In the genomic region with DNA sequence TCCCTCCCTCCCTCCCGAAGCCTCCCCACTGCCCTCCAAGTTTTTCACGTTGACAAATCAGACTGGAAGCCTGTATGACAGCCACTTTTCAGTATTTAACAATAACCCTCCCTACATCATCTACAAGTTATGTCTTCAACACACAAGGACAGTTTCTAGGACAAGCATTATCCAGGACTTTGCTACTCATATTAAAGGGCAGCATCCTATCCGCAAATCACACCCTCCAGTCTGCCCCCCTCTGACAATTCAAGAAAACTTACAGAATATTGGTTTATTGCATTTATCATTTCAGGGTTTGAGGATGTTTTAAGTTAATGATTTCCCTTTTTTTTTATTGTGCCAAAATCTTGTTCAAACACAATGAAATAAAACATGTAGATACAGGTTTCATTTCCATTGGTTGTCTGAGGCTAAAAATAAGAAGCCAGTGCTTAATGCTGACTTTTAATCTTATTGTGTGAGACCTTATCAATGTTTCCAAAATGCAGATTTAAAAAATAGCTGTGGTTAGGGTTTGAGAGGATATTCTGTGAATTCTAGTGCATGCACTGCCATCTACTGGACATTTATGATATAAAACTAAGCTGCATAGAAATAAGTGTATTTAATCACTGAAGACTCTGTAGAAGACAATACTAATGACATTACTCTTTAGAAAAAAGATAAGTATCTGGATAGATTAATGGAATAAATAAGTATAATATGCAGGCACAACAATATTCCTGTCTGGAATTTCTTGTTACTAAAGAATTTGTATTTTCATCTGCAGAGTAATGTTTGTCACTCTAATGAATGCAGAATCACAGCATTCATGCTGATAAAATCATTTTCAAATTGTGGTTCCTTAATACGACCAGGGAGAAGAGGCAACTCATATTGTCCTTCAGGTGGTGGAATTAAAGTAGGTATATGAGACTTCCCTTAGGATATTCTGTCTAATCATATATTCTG, we compare ENCODE assay signal across 8 cellular contexts.
DNase-seq lines count a peak whose midpoint lies in the region; ATAC-seq and TF ChIP-seq lines count a peak whose summit lies in the region.

No MANE protein-coding gene starts in this region.

- no peaks in the 10 kb centered on the region for H3K27me3 Mint-ChIP-seq in GM23338 (ENCODE audit: insufficient read depth, low read depth, poor library complexity)

- no peak overlapping the region for H2AFZ ChIP-seq in GM23338

- no peaks in the 10 kb centered on the region for H3K9me3 ChIP-seq in DOHH2 (ENCODE audit: control insufficient read depth, insufficient read depth, low read length)
- no peaks in the 10 kb centered on the region for H3K9me3 ChIP-seq in ascending aorta
- no peaks in the 10 kb centered on the region for H3K9me3 ChIP-seq in subcutaneous abdominal adipose tissue (ENCODE audit: control insufficient read depth in 5 of 5, low read length in 5 of 5)

- peaks cover 24% of the 10 kb centered on the region for H3K27me3 ChIP-seq in DOHH2 (ENCODE audit: control insufficient read depth, low read length)
- H3K27me3 ChIP-seq in GM23338 (ENCODE audit: insufficient read depth): no peaks in the 10 kb centered on the region
- no peaks in the 10 kb centered on the region for H3K27me3 ChIP-seq in ascending aorta
- H3K27me3 ChIP-seq in subcutaneous abdominal adipose tissue (ENCODE audit: control insufficient read depth in 5 of 5, insufficient read depth in 4 of 5, low read length in 5 of 5): no peaks in the 10 kb centered on the region

- no peak overlapping the region; the same call in 1 of the 2 replicates for H3K27ac Mint-ChIP-seq in GM23338

- peaks cover 25% of the 10 kb centered on the region for H3K4me1 Mint-ChIP-seq in GM23338

- H3K4me2 ChIP-seq in DOHH2 (ENCODE audit: low read length) (no peak overlapping the region), GM23338 (no peak overlapping the region)

- H3K36me3 ChIP-seq in DOHH2 (ENCODE audit: control insufficient read depth, low read length): no peaks in the 10 kb centered on the region
- H3K36me3 ChIP-seq in GM23338 (ENCODE audit: insufficient read depth): no peaks in the 10 kb centered on the region
- H3K36me3 ChIP-seq in ascending aorta: no peaks in the 10 kb centered on the region
- no peaks in the 10 kb centered on the region for H3K36me3 ChIP-seq in subcutaneous abdominal adipose tissue (ENCODE audit: control insufficient read depth in 5 of 5, insufficient read depth in 5 of 5, low read length in 5 of 5)

- H3K27ac ChIP-seq in DOHH2 (ENCODE audit: low read depth, low read length) (no peak overlapping the region), GM23338 (ENCODE audit: low read depth) (no peak overlapping the region), ascending aorta (peak overlapping the region; percentile 5 to 52), subcutaneous abdominal adipose tissue (ENCODE audit: low read depth, low read length) (peak overlapping the region; percentile 26)

- H3K4me3 ChIP-seq in DOHH2 (ENCODE audit: low read length) (no peak overlapping the region), GM23338 (no peak overlapping the region), ascending aorta (no peak overlapping the region), subcutaneous abdominal adipose tissue (ENCODE audit: low read depth in 1 of 5, low read length in 5 of 5) (no peak overlapping the region)

- H3K4me3 Mint-ChIP-seq in GM23338: no peak overlapping the region

- no peaks in the 10 kb centered on the region for H3K9me3 Mint-ChIP-seq in GM23338

- H4K20me1 ChIP-seq in DOHH2 (ENCODE audit: control insufficient read depth, insufficient read depth, low read depth, low read length) (no peaks in the 10 kb centered on the region), GM23338 (replicated peaks; ENCODE audit: insufficient read depth) (no peaks in the 10 kb centered on the region)

- no peaks in the 10 kb centered on the region for H3K36me3 Mint-ChIP-seq in GM23338 (ENCODE audit: low read depth)

- H3K4me1 ChIP-seq in DOHH2 (ENCODE audit: control insufficient read depth, low read length): no peaks in the 10 kb centered on the region
- H3K4me1 ChIP-seq in GM23338 (ENCODE audit: insufficient read depth): peaks cover 11% of the 10 kb centered on the region
- H3K4me1 ChIP-seq in ascending aorta: peaks cover 0 to 14% of the 10 kb centered on the region in 2 donors
- peaks cover 6 to 33% (median 14%) of the 10 kb centered on the region in 5 donors for H3K4me1 ChIP-seq in subcutaneous abdominal adipose tissue (ENCODE audit: control insufficient read depth in 5 of 5, insufficient read depth in 5 of 5, low read length in 5 of 5)

- H3K9me2 ChIP-seq in DOHH2 (replicated peaks; ENCODE audit: control insufficient read depth, low read length) (no peaks in the 10 kb centered on the region), GM23338 (ENCODE audit: insufficient read depth) (no peaks in the 10 kb centered on the region)

- H3F3A ChIP-seq in DOHH2 (ENCODE audit: control insufficient read depth, insufficient read depth): no peaks in the 10 kb centered on the region
- no peaks in the 10 kb centered on the region for H3F3A ChIP-seq in GM23338 (replicated peaks; ENCODE audit: low read depth)

- H3K79me2 ChIP-seq in DOHH2 (ENCODE audit: control insufficient read depth, low read length) (no peaks in the 10 kb centered on the region), GM23338 (replicated peaks; ENCODE audit: insufficient read depth) (no peaks in the 10 kb centered on the region)

- TF ChIP-seq CTCF in DOHH2 (IDR thresholded peaks at IDR 0.05; ENCODE audit: low read depth, low read length, poor library complexity, severe bottlenecking) (peak; percentile 73), GM23338 (conservative IDR thresholded peaks at IDR 0.05; ENCODE audit: low read depth in 2 of 2) (peak; percentile 62 to 88), ascending aorta (IDR thresholded peaks at IDR 0.05) (peak; percentile 51 to 78 (median 64))

- ATAC-seq in GM23338 (peak; percentile 45), GM18520 (IDR thresholded peaks at IDR 0.05; ENCODE audit: unreplicated experiment) (no peak)

- DNase-seq in GM23338 (ENCODE audit: low spot score) (peak; percentile 74), NCI-H2196 (lab: John Stamatoyannopoulos, UW; ENCODE audit: unreplicated experiment) (peak; percentile 69), ascending aorta (ENCODE audit: low spot score in 2 of 2) (no peak), iPS-NIHi7 (ENCODE audit: extremely low spot score) (peak; percentile 24), NCI-H187 treated with DMSO at 0.1 percent for 48 hours (lab: John Stamatoyannopoulos, UW) (no peak)

- no peak overlapping the region for H3K9ac ChIP-seq in subcutaneous abdominal adipose tissue (ENCODE audit: low read length in 5 of 5)

- intact Hi-C loops in ascending aorta (cut with DNase I): loop anchor here (1.0 kb wide), 1 partner anchor 330 kb away; no protein-coding TSS in a partner anchor

TF ChIP-seq in GM23338, 12 proteins besides CTCF, POLR2A, EP300 and RAD21 (continues in another document):
- TF ChIP-seq ZNF331 (CRISPR knock-in tag; IDR thresholded peaks at IDR 0.05; ENCODE audit: low read depth): no peak
- TF ChIP-seq, protein P1, sequence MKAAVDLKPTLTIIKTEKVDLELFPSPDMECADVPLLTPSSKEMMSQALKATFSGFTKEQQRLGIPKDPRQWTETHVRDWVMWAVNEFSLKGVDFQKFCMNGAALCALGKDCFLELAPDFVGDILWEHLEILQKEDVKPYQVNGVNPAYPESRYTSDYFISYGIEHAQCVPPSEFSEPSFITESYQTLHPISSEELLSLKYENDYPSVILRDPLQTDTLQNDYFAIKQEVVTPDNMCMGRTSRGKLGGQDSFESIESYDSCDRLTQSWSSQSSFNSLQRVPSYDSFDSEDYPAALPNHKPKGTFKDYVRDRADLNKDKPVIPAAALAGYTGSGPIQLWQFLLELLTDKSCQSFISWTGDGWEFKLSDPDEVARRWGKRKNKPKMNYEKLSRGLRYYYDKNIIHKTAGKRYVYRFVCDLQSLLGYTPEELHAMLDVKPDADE (IDR thresholded peaks at IDR 0.05): no peak
- TF ChIP-seq EZH2 (IDR thresholded peaks at IDR 0.05; ENCODE audit: low read depth, unreplicated experiment): no peak
- no peak for TF ChIP-seq EZH2phosphoT487 (IDR thresholded peaks at IDR 0.05; ENCODE audit: unreplicated experiment)
- TF ChIP-seq JUNB (IDR thresholded peaks at IDR 0.05; ENCODE audit: unreplicated experiment): no peak
- TF ChIP-seq CREB1 (CRISPR knock-in tag; IDR thresholded peaks at IDR 0.05; ENCODE audit: low read depth): no peak

Comparison
In these comparisons a context has a peak if more than half of its experiments do, and no peak if none do; other contexts are left out.
1. H3K27ac ChIP-seq: peak in ascending aorta (2 of 2) and subcutaneous abdominal adipose tissue (single experiment); none in DOHH2 (single experiment) and GM23338 (single experiment).
2. DNase-seq: peak in GM23338 (single experiment), NCI-H2196 (single experiment) and iPS-NIHi7 (single experiment); none in ascending aorta (0 of 2) and NCI-H187 treated with DMSO at 0.1 percent for 48 hours (single experiment).
3. Peak in every context shown above with its lines, with median percentiles within 50 percentile points of each other: CTCF ChIP-seq.